Comparison of ENCODE assay signal across 19 cellular contexts in the genomic region with DNA sequence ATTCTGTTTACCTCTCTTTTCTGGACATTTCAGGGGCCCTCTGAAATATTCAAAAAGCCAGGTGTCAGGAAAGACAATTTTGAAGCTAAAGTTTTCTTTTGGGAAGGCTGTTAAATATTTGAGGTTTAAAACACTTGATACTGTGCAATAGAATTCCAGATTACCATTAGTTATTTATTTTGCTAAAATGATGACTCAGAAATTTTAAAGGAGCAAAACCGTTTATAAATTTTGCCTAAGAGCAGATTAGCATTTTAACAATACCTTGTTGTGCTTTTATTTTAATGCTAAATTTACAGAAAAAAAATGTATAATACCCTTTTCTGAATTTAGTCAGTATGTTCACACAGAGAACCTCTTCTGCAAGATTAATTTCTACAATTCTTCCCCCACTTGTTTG.
DNase-seq lines count a peak whose midpoint lies in the region; ATAC-seq and TF ChIP-seq lines count a peak whose summit lies in the region.
"Had no signal": no experiment of that assay in that cellular context is flagged by ENCODE, and none has a peak within 500 bp of the region (broad histone marks: within the 10 kb centered on the region; RNA-seq: fewer than 3 reads in every experiment).

No MANE protein-coding gene starts in this region.

- no peak overlapping the region for H4K5ac ChIP-seq in IMR-90 (ENCODE audit: low read depth, low read length)

- H3K4me2 ChIP-seq in IMR-90 (ENCODE audit: low read depth, low read length) = no peak overlapping the region
- H3K4me2 ChIP-seq: BLaER1, GM23338 had no signal

- H3K9me1 ChIP-seq in IMR-90 (ENCODE audit: insufficient read depth, low read length) = no peaks in the 10 kb centered on the region

- intact Hi-C loops in IMR-90 (cut with micrococcal nuclease) = no loop called here

- H2AFZ ChIP-seq in IMR-90 (replicated peaks; ENCODE audit: low read length, poor library complexity) = no peak overlapping the region
- H2AFZ ChIP-seq: GM23338 had no signal

- in situ Hi-C loops in IMR-90 (cut with MboI; ENCODE audit: low sequenced_read_pairs) = no loop called here

- no peaks in the 10 kb centered on the region for H3K36me3 ChIP-seq in IMR-90 (ENCODE audit: control insufficient read depth, insufficient read depth, low read length)
- H3K36me3 ChIP-seq: BLaER1 had no signal

- no peak overlapping the region for H2BK5ac ChIP-seq in IMR-90 (ENCODE audit: low read depth, low read length, poor library complexity, severe bottlenecking)

- H3K4me1 ChIP-seq in IMR-90 (ENCODE audit: control insufficient read depth, insufficient read depth, low read length) = no peaks in the 10 kb centered on the region
- H3K4me1 ChIP-seq: BLaER1, Caco-2 had no signal

- H2AK9ac ChIP-seq in IMR-90 (replicated peaks; ENCODE audit: low read depth, low read length, poor library complexity) = no peak overlapping the region

- ATAC-seq in IMR-90 (ENCODE audit: low read depth) = no peak
- ATAC-seq: CD8-positive, alpha-beta T cell; GM12878; GM23338 had no signal

- H3K9me3 ChIP-seq in IMR-90 (ENCODE audit: control insufficient read depth, insufficient read depth, low read length) = no peaks in the 10 kb centered on the region
- H3K9me3 ChIP-seq: Caco-2 had no signal

- H4K20me1 ChIP-seq in IMR-90 (ENCODE audit: insufficient read depth, low read length) = no peaks in the 10 kb centered on the region
- H4K20me1 ChIP-seq: BLaER1 had no signal

- H3K79me1 ChIP-seq in IMR-90 (ENCODE audit: low read depth in 1 of 2, low read length in 2 of 2) = no peaks in the 10 kb centered on the region

- H3K27me3 ChIP-seq in IMR-90 (ENCODE audit: control insufficient read depth, insufficient read depth, low read length) = no peaks in the 10 kb centered on the region
- H3K27me3 ChIP-seq: BLaER1 had no signal

- DNase-seq in IMR-90 (no peak), amniotic epithelial cell (ENCODE audit: low read depth) (peak; percentile 9), fibroblast of the aortic adventitia (ENCODE audit: low read depth) (peak; percentile 6), NOMO-1 treated with dmso at 0.1 percent for 144 hours (lab: John Stamatoyannopoulos, UW; ENCODE audit: unreplicated experiment) (no peak), substantia nigra (lab: John Stamatoyannopoulos, UW) (no peak), SHP77 treated with DMSO at 0.1 percent for 48 hours (lab: John Stamatoyannopoulos, UW) (no peak)
- DNase-seq: Caco-2; CD4-positive, CD25-positive, alpha-beta regulatory T cell; CD8-positive, alpha-beta T cell; DMS 273 treated with DMSO at 0.1 percent for 48 hours; DMS79; EL; GDM1; H9; HFFc6 had no signal

- no peak overlapping the region for H3K56ac ChIP-seq in IMR-90 (ENCODE audit: extremely low read depth, insufficient read depth, low read length)

- H4K8ac ChIP-seq in IMR-90 (ENCODE audit: low read depth in 2 of 2, low read length in 2 of 2) = no peak overlapping the region

- H3K27ac ChIP-seq in IMR-90 (ENCODE audit: insufficient read depth, low read length) (no peak overlapping the region), substantia nigra (ENCODE audit: low read depth, low read length, poor library complexity, severe bottlenecking) (no peak overlapping the region)
- H3K27ac ChIP-seq: BLaER1, C4-2B had no signal

- no peak for TF ChIP-seq RAD21 in IMR-90 (IDR thresholded peaks at IDR 0.05; ENCODE audit: low read length)

- H2BK15ac ChIP-seq in IMR-90 (ENCODE audit: low read depth, low read length) = no peak overlapping the region

- H2AK5ac ChIP-seq in IMR-90 (ENCODE audit: low read depth, low read length) = no peak overlapping the region

- H4K91ac ChIP-seq in IMR-90 (ENCODE audit: insufficient read depth, low read depth, low read length) = no peak overlapping the region

- CTCF ChIA-PET in IMR-90 (lab: Yijun Ruan, JAX) = no interaction called here

- H3K23ac ChIP-seq in IMR-90 (ENCODE audit: low read depth, low read length) = no peak overlapping the region

- no peak overlapping the region for H3K4ac ChIP-seq in IMR-90 (ENCODE audit: low read depth, low read length)

- H2BK120ac ChIP-seq in IMR-90 (ENCODE audit: low read depth, low read length) = no peak overlapping the region

- BruUV-seq in IMR-90 (replicated peaks; lab: Mats Ljungman, UMichigan) = no TSS peak

- no CpG with 5 or more reads among the region's 1 CpG for WGBS in IMR-90 (ENCODE audit: extremely low coverage in 2 of 2, insufficient read length in 1 of 2), 2 experiments

- no peak overlapping the region for H3K9ac ChIP-seq in IMR-90 (ENCODE audit: low read depth, low read length)
- H3K9ac ChIP-seq: BLaER1 had no signal

- no peak for TF ChIP-seq POLR2A in IMR-90 (IDR thresholded peaks at IDR 0.05; ENCODE audit: low read depth, low read length)

- H3K14ac ChIP-seq in IMR-90 (replicated peaks; ENCODE audit: low read depth, low read length) = no peak overlapping the region

- H2BK20ac ChIP-seq in IMR-90 (ENCODE audit: low read depth, low read length) = no peak overlapping the region

- POLR2A ChIA-PET in IMR-90 (lab: Charles Lee; ENCODE audit: unreplicated experiment) = no interaction called here

- dilution Hi-C loops in IMR-90 (cut with HindIII; ENCODE audit: low sequenced_read_pairs, unreplicated experiment) = no loop called here

- H3K4me3 ChIP-seq in IMR-90 (ENCODE audit: insufficient read depth, low read depth, low read length) (no peak overlapping the region), fibroblast of the aortic adventitia (ENCODE audit: low read depth, low read length) (no peak overlapping the region)
- H3K4me3 ChIP-seq: BLaER1, GM12878, GM23338 had no signal

- no peak for TF ChIP-seq CTCF in IMR-90 (conservative IDR thresholded peaks at IDR 0.05; ENCODE audit: low read depth, low read length)
- TF ChIP-seq CTCF in fibroblast of the aortic adventitia (IDR thresholded peaks at IDR 0.05; ENCODE audit: insufficient read depth, low read length) = no peak

- H3K18ac ChIP-seq in IMR-90 (ENCODE audit: low read depth, low read length) = no peak overlapping the region

TF ChIP-seq in IMR-90, 13 proteins besides CTCF, POLR2A, EP300 and RAD21:
- TF ChIP-seq RFX5 (IDR thresholded peaks at IDR 0.05; ENCODE audit: low read depth, low read length) (no peak), MAFK (IDR thresholded peaks at IDR 0.05; ENCODE audit: low read depth, low read length) (peak; percentile 68)

Comparison
In these comparisons a context has a peak if more than half of its experiments do, and no peak if none do; other contexts are left out.
1. DNase-seq: peak in amniotic epithelial cell (single experiment) and fibroblast of the aortic adventitia (single experiment); none in IMR-90 (single experiment), NOMO-1 treated with dmso at 0.1 percent for 144 hours (single experiment), substantia nigra (0 of 49) and SHP77 treated with DMSO at 0.1 percent for 48 hours (single experiment).